In genomic region chr11:95764267-95764898, GRCh38 we compare ENCODE assay signal across 8 cellular contexts. TPM values are rescaled to one million over a fixed set of nuclear protein-coding genes. Genes with fewer than 3 reads are reported as not detected.
A peak's percentile ranks its signal among the peaks of the same experiment; 100 is the strongest.
DNase-seq lines count a peak whose midpoint lies in the region; ATAC-seq, FAIRE-seq and TF ChIP-seq lines count a peak whose summit lies in the region.

No MANE protein-coding gene starts in this region.

- CTCF ChIA-PET in OCI-LY7 (lab: Charles Lee; ENCODE audit: unreplicated experiment), result interaction anchor here (1.0 kb wide), 1 partner anchor 59 kb away, joined by 3 read pairs; no protein-coding TSS in a partner anchor

- DNase-seq in AG10803 (ENCODE audit: low read depth) (peak; percentile 72), GM13977 (ENCODE audit: low spot score) (peak; percentile 54), HTR-8/SVneo (ENCODE audit: insufficient read length, low spot score) (peak; percentile 51), OCI-LY7 (ENCODE audit: low spot score) (peak; percentile 67), dermis blood vessel endothelial cell (peak; percentile 73), memory B cell (ENCODE audit: low spot score in 2 of 2) (peak in 1 of 2 donors; percentile 58)

- no peaks in the 10 kb centered on the region for H3K27me3 Mint-ChIP-seq in memory B cell

- no peaks in the 10 kb centered on the region for H3K9me2 ChIP-seq in OCI-LY7 (ENCODE audit: insufficient read depth, low read length)

- H3K27ac Mint-ChIP-seq in memory B cell, result no peak overlapping the region

- H3K4me2 ChIP-seq in OCI-LY7 (ENCODE audit: low read length), result no peak overlapping the region

- no peak overlapping the region for H3K27ac ChIP-seq in OCI-LY7 (ENCODE audit: low read depth, low read length, poor library complexity, severe bottlenecking)

- ATAC-seq in memory B cell (ENCODE audit: low read depth) (peak; percentile 85), HG02852 (IDR thresholded peaks at IDR 0.05; ENCODE audit: unreplicated experiment) (no peak), GM19463 (IDR thresholded peaks at IDR 0.05; ENCODE audit: unreplicated experiment) (no peak)

- intact Hi-C loops in OCI-LY7 (cut with micrococcal nuclease; ENCODE audit: unreplicated experiment), result loop anchor here (1.0 to 5.0 kb wide), 3 partner anchors 60 to 613 kb away; no protein-coding TSS in a partner anchor

- no peaks in the 10 kb centered on the region for H3K9me3 Mint-ChIP-seq in memory B cell

- peak; percentile 69 for FAIRE-seq in HTR-8/SVneo (lab: Jason Lieb, UNC)

- H3K36me3 Mint-ChIP-seq in memory B cell, result peaks cover 1% of the 10 kb centered on the region

- no peaks in the 10 kb centered on the region for H3K79me2 ChIP-seq in OCI-LY7 (ENCODE audit: insufficient read depth, low read depth, low read length)

- H3K4me3 ChIP-seq in AG10803 (ENCODE audit: low read length), result no peak overlapping the region
- H3K4me3 ChIP-seq in OCI-LY7 (ENCODE audit: low read depth, low read length, poor library complexity, severe bottlenecking), result no peak overlapping the region

- POLR2A ChIA-PET in OCI-LY7 (lab: Charles Lee), result interaction anchor here (0.7 to 1.3 kb wide), 3 partner anchors 46 to 611 kb away, joined by 3 to 4 read pairs (median 3); no protein-coding TSS in a partner anchor

- no peaks in the 10 kb centered on the region for H3K9me3 ChIP-seq in OCI-LY7 (ENCODE audit: low read length)

- no peak overlapping the region for H2AFZ ChIP-seq in OCI-LY7 (ENCODE audit: low read length)

- H3K4me3 Mint-ChIP-seq in memory B cell, result no peak overlapping the region

- TF ChIP-seq CTCF in AG10803 (conservative IDR thresholded peaks at IDR 0.05; ENCODE audit: low read length) (peak; percentile 67), GM13977 (IDR thresholded peaks at IDR 0.05; ENCODE audit: extremely low read depth, insufficient read depth, missing control alignments) (peak; percentile 48), OCI-LY7 (conservative IDR thresholded peaks at IDR 0.05; ENCODE audit: low read length) (peak; percentile 90)

- H4K20me1 ChIP-seq in OCI-LY7 (ENCODE audit: insufficient read depth, low read length), result no peaks in the 10 kb centered on the region

- no peaks in the 10 kb centered on the region for H3K4me1 Mint-ChIP-seq in memory B cell

- no TSS peak for BruUV-seq in OCI-LY7 (replicated peaks; lab: Mats Ljungman, UMichigan)

- no peaks in the 10 kb centered on the region for H3K4me1 ChIP-seq in OCI-LY7 (ENCODE audit: insufficient read depth, low read length, poor library complexity, severe bottlenecking)

- peaks cover 16% of the 10 kb centered on the region for H3K36me3 ChIP-seq in OCI-LY7 (ENCODE audit: insufficient read depth, low read length)

- in situ Hi-C loops in GM13977 (cut with MboI; ENCODE audit: low pct_unique_long_range_greater_than_20kb, low sequenced_read_pairs, unreplicated experiment), result loop anchor here (25.0 kb wide), 1 partner anchor 1152 kb away; no protein-coding TSS in a partner anchor

RNA-seq across cellular contexts. Expression of gene FAM76B, which starts 25.2 kb away (rescaled TPM):
- total RNA-seq in OCI-LY7 (2014; rRNA removed; shearing (Covaris generic)), result 38.8 and 40.9 TPM in 2 replicates
- total RNA-seq in OCI-LY7 (2022) (53.7 and 57.7 TPM in 2 replicates), dermis blood vessel endothelial cell (30.6 and 39.0 TPM in 2 replicates)

RNA-seq across cellular contexts. Expression of gene CEP57, which starts 25.9 kb away (rescaled TPM):
- total RNA-seq in OCI-LY7 (2014; rRNA removed; shearing (Covaris generic)), result 53.5 and 57.7 TPM in 2 replicates
- total RNA-seq in OCI-LY7 (2022) (67.4 and 75.9 TPM in 2 replicates), dermis blood vessel endothelial cell (49.0 and 63.1 TPM in 2 replicates)
